ENCODE assay signal across 14 cellular contexts in the genomic region with DNA sequence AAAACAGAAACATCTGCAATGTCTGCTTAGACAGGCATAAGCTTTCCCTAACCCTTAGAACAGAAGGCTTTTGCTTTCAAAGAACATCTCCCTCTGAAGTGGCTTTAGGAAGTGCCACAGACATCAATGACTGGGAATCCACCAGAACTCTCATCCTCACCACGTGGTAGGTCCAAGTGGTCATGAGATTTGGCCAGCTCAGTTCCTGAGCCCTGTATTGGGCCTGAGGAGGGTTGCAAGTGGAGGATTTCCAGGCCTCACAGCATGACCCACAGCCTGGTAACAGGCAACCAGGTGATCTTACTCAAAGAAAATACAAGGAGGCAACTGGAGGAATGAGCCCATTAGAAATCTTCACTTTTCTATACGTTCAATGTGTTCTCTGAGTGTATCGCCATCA. TPM values are rescaled to one million over a fixed set of nuclear protein-coding genes. Genes with fewer than 3 reads are reported as not detected.
DNase-seq lines count a peak whose midpoint lies in the region; ATAC-seq and TF ChIP-seq lines count a peak whose summit lies in the region.
"Had no signal": no experiment of that assay in that cellular context is flagged by ENCODE, and none has a peak within 500 bp of the region (broad histone marks: within the 10 kb centered on the region; RNA-seq: fewer than 3 reads in every experiment).

No MANE protein-coding gene starts in this region.

- H3K4me1 Mint-ChIP-seq in CD14-positive monocyte (peaks cover 76% of the 10 kb centered on the region), IgD-negative memory B cell (peaks cover 29 to 41% (median 36%) of the 10 kb centered on the region in 3 donors), osteocyte (ENCODE audit: unreplicated experiment) (peaks cover 6% of the 10 kb centered on the region)
- peaks cover 32 to 70% (median 63%) of the 10 kb centered on the region in 7 donors for H3K4me1 Mint-ChIP-seq in naive thymus-derived CD4-positive, alpha-beta T cell

- peaks cover 0 to 1% (median 0%) of the 10 kb centered on the region in 3 donors for H3K27me3 Mint-ChIP-seq in CD14-positive monocyte (ENCODE audit: low read depth in 3 of 3)
- no peaks in the 10 kb centered on the region for H3K27me3 Mint-ChIP-seq in IgD-negative memory B cell
- no peaks in the 10 kb centered on the region for H3K27me3 Mint-ChIP-seq in naive thymus-derived CD4-positive, alpha-beta T cell
- no peaks in the 10 kb centered on the region for H3K27me3 Mint-ChIP-seq in osteocyte (ENCODE audit: unreplicated experiment)

- peak overlapping the region in 1 of 2 donors; percentile 21 for H3K9ac ChIP-seq in colonic mucosa (ENCODE audit: low read depth in 2 of 2, low read length in 2 of 2)

- peaks cover 49 to 60% of the 10 kb centered on the region in 2 donors for H3K36me3 Mint-ChIP-seq in CD14-positive monocyte
- peaks cover 19% of the 10 kb centered on the region for H3K36me3 Mint-ChIP-seq in IgD-negative memory B cell
- H3K36me3 Mint-ChIP-seq in naive thymus-derived CD4-positive, alpha-beta T cell = peaks cover 20 to 57% (median 44%) of the 10 kb centered on the region in 5 donors
- H3K36me3 Mint-ChIP-seq in osteocyte (ENCODE audit: unreplicated experiment) = no peaks in the 10 kb centered on the region

- CTCF ChIA-PET in naive thymus-derived CD4-positive, alpha-beta T cell (lab: Charles Lee) = no interaction called here

- TF ChIP-seq CTCF in CD14-positive monocyte (IDR thresholded peaks at IDR 0.05) = no peak
- TF ChIP-seq CTCF in colonic mucosa (IDR thresholded peaks at IDR 0.05) = no peak
- no peak for TF ChIP-seq CTCF in osteocyte (IDR thresholded peaks at IDR 0.05)

- no peaks in the 10 kb centered on the region for H3K27me3 ChIP-seq in colonic mucosa
- H3K27me3 ChIP-seq in naive thymus-derived CD4-positive, alpha-beta T cell (ENCODE audit: control insufficient read depth in 2 of 2, insufficient read depth in 2 of 2, low read length in 2 of 2) = no peaks in the 10 kb centered on the region
- no peaks in the 10 kb centered on the region for H3K27me3 ChIP-seq in HAP-1 (ENCODE audit: low read depth)

- peak overlapping the region; percentile 98 to 99 for H3K4me3 Mint-ChIP-seq in CD14-positive monocyte
- peak overlapping the region; percentile 86 to 100 (median 96) for H3K4me3 Mint-ChIP-seq in IgD-negative memory B cell
- H3K4me3 Mint-ChIP-seq in naive thymus-derived CD4-positive, alpha-beta T cell = peak overlapping the region; percentile 90 to 98 (median 94)
- H3K4me3 Mint-ChIP-seq in osteocyte (ENCODE audit: unreplicated experiment) = no peak overlapping the region

- DNase-seq in CD14-positive monocyte (ENCODE audit: low spot score) (peak; percentile 65), colonic mucosa (no peak), HAP-1 (ENCODE audit: low spot score in 2 of 2) (no peak), osteocyte (ENCODE audit: extremely low spot score, unreplicated experiment) (no peak), KBM-7 (no peak)
- no peak for DNase-seq in naive thymus-derived CD4-positive, alpha-beta T cell
- DNase-seq: activated CD8-positive, alpha-beta memory T cell treated with anti-CD3 and anti-CD28 coated beads, Interleukin-2, amount 50 U/mL, for 48 hours; glutamatergic neuron; Kasumi-1; NCI-H748 treated with DMSO at 0.1 percent for 48 hours; stimulated activated CD4-positive, alpha-beta T cell treated with anti-CD3 and anti-CD28 coated beads, Interleukin-15, amount 100 ng/mL, for 24 hours had no signal

- H3K4me1 ChIP-seq in colonic mucosa = no peaks in the 10 kb centered on the region
- peaks cover 19 to 44% of the 10 kb centered on the region in 2 donors for H3K4me1 ChIP-seq in naive thymus-derived CD4-positive, alpha-beta T cell (ENCODE audit: control insufficient read depth in 2 of 2, insufficient read depth in 2 of 2, low read length in 2 of 2)
- no peaks in the 10 kb centered on the region for H3K4me1 ChIP-seq in HAP-1

- in situ Hi-C loops in HAP-1 (cut with MboI; ENCODE audit: low sequenced_read_pairs) (no loop called here), KBM-7 (cut with MboI; ENCODE audit: low pct_unique_long_range_greater_than_20kb, low sequenced_read_pairs) (no loop called here)

- H3K9me3 Mint-ChIP-seq in CD14-positive monocyte (peaks cover 0 to 4% (median 0%) of the 10 kb centered on the region in 7 donors), IgD-negative memory B cell (peaks cover 0 to 3% (median 0%) of the 10 kb centered on the region in 3 donors), osteocyte (ENCODE audit: unreplicated experiment) (no peaks in the 10 kb centered on the region)
- peaks cover 0 to 5% (median 0%) of the 10 kb centered on the region in 11 donors for H3K9me3 Mint-ChIP-seq in naive thymus-derived CD4-positive, alpha-beta T cell

- H3K36me3 ChIP-seq in colonic mucosa = no peaks in the 10 kb centered on the region
- peaks cover 16 to 27% (median 19%) of the 10 kb centered on the region in 3 experiments for H3K36me3 ChIP-seq in naive thymus-derived CD4-positive, alpha-beta T cell (ENCODE audit: control insufficient read depth in 2 of 3, insufficient read depth in 3 of 3, low read length in 3 of 3)
- no peaks in the 10 kb centered on the region for H3K36me3 ChIP-seq in HAP-1 (replicated peaks)

- intact Hi-C loops in CD14-positive monocyte (cut with micrococcal nuclease) = loop anchor here (10.0 kb wide), 3 partner anchors 71 to 189 kb away; no protein-coding TSS in a partner anchor
- intact Hi-C loops in colonic mucosa (cut with DNase I) = loop anchor here (2.0 kb wide), 1 partner anchor 65 kb away; the partner anchor contains the start of gene CASP4
- intact Hi-C loops in naive thymus-derived CD4-positive, alpha-beta T cell (cut with micrococcal nuclease) = loop anchor here (2.0 to 10.0 kb wide), 3 partner anchors 13 to 991 kb away; partner anchors contain the start of gene MSANTD4 (in 1 of the 2)

- peak overlapping the region; percentile 84 for H3K27ac ChIP-seq in colonic mucosa
- H3K27ac ChIP-seq in naive thymus-derived CD4-positive, alpha-beta T cell (ENCODE audit: low read depth, low read length) = peak overlapping the region; percentile 85

- H3K27ac Mint-ChIP-seq in CD14-positive monocyte = peak overlapping the region; percentile 89 to 100 (median 99)
- peak overlapping the region in 1 of 3 donors; percentile 55 for H3K27ac Mint-ChIP-seq in IgD-negative memory B cell
- peak overlapping the region; percentile 52 to 99 (median 93) for H3K27ac Mint-ChIP-seq in naive thymus-derived CD4-positive, alpha-beta T cell
- H3K27ac Mint-ChIP-seq in osteocyte (ENCODE audit: unreplicated experiment) = no peak overlapping the region

- H3K4me3 ChIP-seq in colonic mucosa (peak overlapping the region; percentile 35), HAP-1 (no peak overlapping the region)
- H3K4me3 ChIP-seq in naive thymus-derived CD4-positive, alpha-beta T cell (ENCODE audit: low read length) = peak overlapping the region; percentile 70

- peak; percentile 57 for ATAC-seq in naive thymus-derived CD4-positive, alpha-beta T cell
- ATAC-seq in HG03378 (IDR thresholded peaks at IDR 0.05; ENCODE audit: unreplicated experiment) = no peak
- ATAC-seq: SK-N-SH treated with all-trans-retinoic acid at 6 μM for 48 hours had no signal

- POLR2A ChIA-PET in naive thymus-derived CD4-positive, alpha-beta T cell (lab: Charles Lee) = interaction anchor here (1.6 kb wide), 1 partner anchor 10 kb away, joined by 6 read pairs; no protein-coding TSS in a partner anchor

- no peaks in the 10 kb centered on the region for H3K9me3 ChIP-seq in colonic mucosa
- no peaks in the 10 kb centered on the region for H3K9me3 ChIP-seq in naive thymus-derived CD4-positive, alpha-beta T cell (ENCODE audit: control insufficient read depth in 2 of 3, low read length in 3 of 3)
- no peaks in the 10 kb centered on the region for H3K9me3 ChIP-seq in HAP-1

RNA-seq across cellular contexts. Expression of gene CASP1, which starts 1.6 kb away (rescaled TPM):
- polyA plus RNA-seq in CD14-positive monocyte (100 to 1,000 TPM; 433 to 460 TPM), IgD-negative memory B cell (75.2 TPM)
- total RNA-seq in colonic mucosa (10 to 100 TPM; 68.7 to 73.7 TPM), osteocyte (0.55 and 1.1 TPM in 2 replicates)
- 100 to 1,000 TPM in 1 of 5 experiments, 10 to 100 TPM in 4; 29.5 to 141 (median 51.8) TPM for total RNA-seq in naive thymus-derived CD4-positive, alpha-beta T cell
- 10 to 100 TPM; 70.1 to 70.3 TPM for polyA plus RNA-seq in naive thymus-derived CD4-positive, alpha-beta T cell

RNA-seq across cellular contexts. Expression of gene CASP5, which starts 10.4 kb away (rescaled TPM):
- polyA plus RNA-seq in CD14-positive monocyte (1 to 10 TPM; 2.3 to 6.4 TPM), IgD-negative memory B cell (0.45 TPM)
- total RNA-seq in colonic mucosa (10 to 100 TPM; 25.7 to 47.3 TPM), osteocyte (not detected in 2 replicates)
- total RNA-seq in naive thymus-derived CD4-positive, alpha-beta T cell = 1 to 10 TPM in 1 of 5 experiments, under 1 TPM in 1, not detected in 3; 0.45 to 2.9 TPM
- not detected for polyA plus RNA-seq in naive thymus-derived CD4-positive, alpha-beta T cell

RNA-seq across cellular contexts. Expression of gene CARD16, which starts 11.8 kb away (rescaled TPM):
- polyA plus RNA-seq in CD14-positive monocyte (100 to 1,000 TPM; 671 to 731 TPM), IgD-negative memory B cell (173 TPM)
- total RNA-seq in colonic mucosa (10 to 100 TPM; 35.9 to 40.2 TPM), osteocyte (1.5 and 1.9 TPM in 2 replicates)
- total RNA-seq in naive thymus-derived CD4-positive, alpha-beta T cell = 100 to 1,000 TPM in 1 of 5 experiments, 10 to 100 TPM in 4; 37.1 to 103 (median 42.4) TPM
- 100 to 1,000 TPM; 168 to 184 TPM for polyA plus RNA-seq in naive thymus-derived CD4-positive, alpha-beta T cell

Comparison
In these comparisons a context has a peak if more than half of its experiments do, and no peak if none do; other contexts are left out.
1. RNA of gene CASP1, which starts 1.6 kb away (total RNA-seq): 68.7 to 73.7 TPM in colonic mucosa and 29.5 to 141 TPM in naive thymus-derived CD4-positive, alpha-beta T cell; 0.55 to 1.1 TPM in osteocyte; every median in the first group is over 10 times any median in the second.
2. RNA of gene CASP5, which starts 10.4 kb away (total RNA-seq): 25.7 to 47.3 TPM in colonic mucosa; 0.45 to 2.9 TPM in naive thymus-derived CD4-positive, alpha-beta T cell and not detected in osteocyte; every median in the first group is over 4 times any median in the second.
3. RNA of gene CARD16, which starts 11.8 kb away (total RNA-seq): 37.1 to 103 TPM in naive thymus-derived CD4-positive, alpha-beta T cell and 35.9 to 40.2 TPM in colonic mucosa; 1.5 to 1.9 TPM in osteocyte; every median in the first group is over 10 times any median in the second.